In the genomic region with DNA sequence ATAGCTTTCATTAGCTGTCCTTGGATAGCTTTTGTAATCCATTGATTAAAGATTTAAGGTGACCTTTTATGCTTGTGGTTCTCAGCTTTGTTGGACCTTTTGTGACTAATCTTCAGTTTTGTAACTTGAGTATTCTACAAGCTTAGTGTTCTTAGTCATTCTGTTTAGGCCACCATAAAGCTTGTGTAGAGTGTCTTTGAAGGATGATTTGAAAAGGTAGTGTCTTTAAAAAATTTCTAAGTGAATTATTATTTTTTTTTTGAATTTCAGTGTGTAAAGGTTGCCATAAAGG, we compare ENCODE assay signal across 1 cellular context.
TF ChIP-seq lines count a peak whose summit lies in the region.

No MANE protein-coding gene starts in this region.

TF ChIP-seq in GM12878, 131 proteins besides CTCF, POLR2A, EP300 and RAD21 (continued from another document):
- TF ChIP-seq, protein P1, sequence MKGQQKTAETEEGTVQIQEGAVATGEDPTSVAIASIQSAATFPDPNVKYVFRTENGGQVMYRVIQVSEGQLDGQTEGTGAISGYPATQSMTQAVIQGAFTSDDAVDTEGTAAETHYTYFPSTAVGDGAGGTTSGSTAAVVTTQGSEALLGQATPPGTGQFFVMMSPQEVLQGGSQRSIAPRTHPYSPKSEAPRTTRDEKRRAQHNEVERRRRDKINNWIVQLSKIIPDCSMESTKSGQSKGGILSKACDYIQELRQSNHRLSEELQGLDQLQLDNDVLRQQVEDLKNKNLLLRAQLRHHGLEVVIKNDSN (IDR thresholded peaks at IDR 0.05; ENCODE audit: borderline replicate concordance, extremely low read length, insufficient read depth, low read depth, low read length): no peak
- TF ChIP-seq SREBF1 (IDR thresholded peaks at IDR 0.05; ENCODE audit: low read length) (no peak), SMC3 (IDR thresholded peaks at IDR 0.05; ENCODE audit: borderline replicate concordance, low read length) (no peak), ZNF274 (IDR thresholded peaks at IDR 0.05; ENCODE audit: insufficient read depth, insufficient read length) (no peak), KDM1A (IDR thresholded peaks at IDR 0.05; ENCODE audit: borderline replicate concordance) (no peak), MYB (IDR thresholded peaks at IDR 0.05; ENCODE audit: borderline replicate concordance, low read depth, low read length) (no peak), STAT1 (conservative IDR thresholded peaks at IDR 0.05) (no peak), TCF3 (IDR thresholded peaks at IDR 0.05; ENCODE audit: borderline replicate concordance, insufficient read depth, low read depth, low read length) (no peak), NR2C1 (IDR thresholded peaks at IDR 0.05) (no peak), YY1 (IDR thresholded peaks at IDR 0.05; ENCODE audit: low read depth, low read length) (no peak), CHD4 (IDR thresholded peaks at IDR 0.05) (no peak), BCL11A (IDR thresholded peaks at IDR 0.05; ENCODE audit: low read depth, low read length) (no peak), SUZ12 (IDR thresholded peaks at IDR 0.05; ENCODE audit: unreplicated experiment) (no peak)
- TF ChIP-seq, protein P2, sequence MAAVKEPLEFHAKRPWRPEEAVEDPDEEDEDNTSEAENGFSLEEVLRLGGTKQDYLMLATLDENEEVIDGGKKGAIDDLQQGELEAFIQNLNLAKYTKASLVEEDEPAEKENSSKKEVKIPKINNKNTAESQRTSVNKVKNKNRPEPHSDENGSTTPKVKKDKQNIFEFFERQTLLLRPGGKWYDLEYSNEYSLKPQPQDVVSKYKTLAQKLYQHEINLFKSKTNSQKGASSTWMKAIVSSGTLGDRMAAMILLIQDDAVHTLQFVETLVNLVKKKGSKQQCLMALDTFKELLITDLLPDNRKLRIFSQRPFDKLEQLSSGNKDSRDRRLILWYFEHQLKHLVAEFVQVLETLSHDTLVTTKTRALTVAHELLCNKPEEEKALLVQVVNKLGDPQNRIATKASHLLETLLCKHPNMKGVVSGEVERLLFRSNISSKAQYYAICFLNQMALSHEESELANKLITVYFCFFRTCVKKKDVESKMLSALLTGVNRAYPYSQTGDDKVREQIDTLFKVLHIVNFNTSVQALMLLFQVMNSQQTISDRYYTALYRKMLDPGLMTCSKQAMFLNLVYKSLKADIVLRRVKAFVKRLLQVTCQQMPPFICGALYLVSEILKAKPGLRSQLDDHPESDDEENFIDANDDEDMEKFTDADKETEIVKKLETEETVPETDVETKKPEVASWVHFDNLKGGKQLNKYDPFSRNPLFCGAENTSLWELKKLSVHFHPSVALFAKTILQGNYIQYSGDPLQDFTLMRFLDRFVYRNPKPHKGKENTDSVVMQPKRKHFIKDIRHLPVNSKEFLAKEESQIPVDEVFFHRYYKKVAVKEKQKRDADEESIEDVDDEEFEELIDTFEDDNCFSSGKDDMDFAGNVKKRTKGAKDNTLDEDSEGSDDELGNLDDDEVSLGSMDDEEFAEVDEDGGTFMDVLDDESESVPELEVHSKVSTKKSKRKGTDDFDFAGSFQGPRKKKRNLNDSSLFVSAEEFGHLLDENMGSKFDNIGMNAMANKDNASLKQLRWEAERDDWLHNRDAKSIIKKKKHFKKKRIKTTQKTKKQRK (IDR thresholded peaks at IDR 0.05; ENCODE audit: low read depth, low read length): no peak
- TF ChIP-seq, protein P3, sequence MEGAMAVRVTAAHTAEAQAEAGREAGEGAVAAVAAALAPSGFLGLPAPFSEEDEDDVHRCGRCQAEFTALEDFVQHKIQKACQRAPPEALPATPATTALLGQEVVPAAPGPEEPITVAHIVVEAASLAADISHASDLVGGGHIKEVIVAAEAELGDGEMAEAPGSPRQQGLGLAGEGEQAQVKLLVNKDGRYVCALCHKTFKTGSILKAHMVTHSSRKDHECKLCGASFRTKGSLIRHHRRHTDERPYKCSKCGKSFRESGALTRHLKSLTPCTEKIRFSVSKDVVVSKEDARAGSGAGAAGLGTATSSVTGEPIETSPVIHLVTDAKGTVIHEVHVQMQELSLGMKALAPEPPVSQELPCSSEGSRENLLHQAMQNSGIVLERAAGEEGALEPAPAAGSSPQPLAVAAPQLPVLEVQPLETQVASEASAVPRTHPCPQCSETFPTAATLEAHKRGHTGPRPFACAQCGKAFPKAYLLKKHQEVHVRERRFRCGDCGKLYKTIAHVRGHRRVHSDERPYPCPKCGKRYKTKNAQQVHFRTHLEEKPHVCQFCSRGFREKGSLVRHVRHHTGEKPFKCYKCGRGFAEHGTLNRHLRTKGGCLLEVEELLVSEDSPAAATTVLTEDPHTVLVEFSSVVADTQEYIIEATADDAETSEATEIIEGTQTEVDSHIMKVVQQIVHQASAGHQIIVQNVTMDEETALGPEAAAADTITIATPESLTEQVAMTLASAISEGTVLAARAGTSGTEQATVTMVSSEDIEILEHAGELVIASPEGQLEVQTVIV (IDR thresholded peaks at IDR 0.05; ENCODE audit: borderline replicate concordance, partially characterized antibody): no peak
- TF ChIP-seq, protein P4, sequence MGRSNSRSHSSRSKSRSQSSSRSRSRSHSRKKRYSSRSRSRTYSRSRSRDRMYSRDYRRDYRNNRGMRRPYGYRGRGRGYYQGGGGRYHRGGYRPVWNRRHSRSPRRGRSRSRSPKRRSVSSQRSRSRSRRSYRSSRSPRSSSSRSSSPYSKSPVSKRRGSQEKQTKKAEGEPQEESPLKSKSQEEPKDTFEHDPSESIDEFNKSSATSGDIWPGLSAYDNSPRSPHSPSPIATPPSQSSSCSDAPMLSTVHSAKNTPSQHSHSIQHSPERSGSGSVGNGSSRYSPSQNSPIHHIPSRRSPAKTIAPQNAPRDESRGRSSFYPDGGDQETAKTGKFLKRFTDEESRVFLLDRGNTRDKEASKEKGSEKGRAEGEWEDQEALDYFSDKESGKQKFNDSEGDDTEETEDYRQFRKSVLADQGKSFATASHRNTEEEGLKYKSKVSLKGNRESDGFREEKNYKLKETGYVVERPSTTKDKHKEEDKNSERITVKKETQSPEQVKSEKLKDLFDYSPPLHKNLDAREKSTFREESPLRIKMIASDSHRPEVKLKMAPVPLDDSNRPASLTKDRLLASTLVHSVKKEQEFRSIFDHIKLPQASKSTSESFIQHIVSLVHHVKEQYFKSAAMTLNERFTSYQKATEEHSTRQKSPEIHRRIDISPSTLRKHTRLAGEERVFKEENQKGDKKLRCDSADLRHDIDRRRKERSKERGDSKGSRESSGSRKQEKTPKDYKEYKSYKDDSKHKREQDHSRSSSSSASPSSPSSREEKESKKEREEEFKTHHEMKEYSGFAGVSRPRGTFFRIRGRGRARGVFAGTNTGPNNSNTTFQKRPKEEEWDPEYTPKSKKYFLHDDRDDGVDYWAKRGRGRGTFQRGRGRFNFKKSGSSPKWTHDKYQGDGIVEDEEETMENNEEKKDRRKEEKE (IDR thresholded peaks at IDR 0.05): no peak
